10 cellular contexts compared by ENCODE assay signal in genomic region chr5:150208187-150209015, GRCh38. TPM values are rescaled to one million over a fixed set of nuclear protein-coding genes. Genes with fewer than 3 reads are reported as not detected.
A peak's percentile ranks its signal among the peaks of the same experiment; 100 is the strongest.
DNase-seq lines count a peak whose midpoint lies in the region; ATAC-seq and TF ChIP-seq lines count a peak whose summit lies in the region.
"Had no signal": no experiment of that assay in that cellular context is flagged by ENCODE, and none has a peak within 500 bp of the region (broad histone marks: within the 10 kb centered on the region; RNA-seq: fewer than 3 reads in every experiment).

No MANE protein-coding gene starts in this region.

- POLR2A ChIA-PET in activated CD8-positive, alpha-beta T cell treated with anti-CD3 and anti-CD28 coated beads, Interleukin-2, amount 10 ng/mL, durations not matched to agents 7 days and 5 days (lab: Charles Lee), result no interaction called here
- POLR2A ChIA-PET in activated CD8-positive, alpha-beta T cell treated with anti-CD3 and anti-CD28 coated beads for 36 hours (lab: Charles Lee), result no interaction called here

- peaks cover 24% of the 10 kb centered on the region for H3K27me3 Mint-ChIP-seq in activated CD8-positive, alpha-beta T cell treated with anti-CD3 and anti-CD28 coated beads, Interleukin-2, amount 10 ng/mL, durations not matched to agents 7 days and 5 days (ENCODE audit: low read depth)
- peaks cover 3% of the 10 kb centered on the region for H3K27me3 Mint-ChIP-seq in activated CD8-positive, alpha-beta T cell treated with anti-CD3 and anti-CD28 coated beads for 36 hours
- peaks cover 14% of the 10 kb centered on the region for H3K27me3 Mint-ChIP-seq in activated T-helper 17 cell treated with anti-CD3 and anti-CD28 coated beads, Interleukin-2, amount 50 U/mL, for 72 hours
- H3K27me3 Mint-ChIP-seq in glutamatergic neuron (ENCODE audit: unreplicated experiment), result peaks cover 7% of the 10 kb centered on the region

- no peaks in the 10 kb centered on the region for H3K9me3 ChIP-seq in transverse colon

- WGBS in transverse colon (ENCODE audit: low coverage in 1 of 2), 2 donors, result 46 to 59% methylated on average over 8 to 14 of the region's 14 CpGs

- in situ Hi-C loops in transverse colon (cut with MboI; ENCODE audit: low pct_ligation_motif_present in 1 of 4, low pct_unique_long_range_greater_than_20kb in 1 of 4, low sequenced_read_pairs in 3 of 4), result loop anchor here in 1 of 4 donors (25.0 kb wide), 1 partner anchor 371 kb away; no protein-coding TSS in a partner anchor

- intact Hi-C loops in activated CD8-positive, alpha-beta T cell treated with anti-CD3 and anti-CD28 coated beads for 36 hours (cut with micrococcal nuclease), result no loop called here
- intact Hi-C loops in transverse colon (cut with DNase I; ENCODE audit: low total_unique reads), result no loop called here

- TF ChIP-seq EP300 in transverse colon (IDR thresholded peaks at IDR 0.05; ENCODE audit: low read depth), result no peak

- no peaks in the 10 kb centered on the region for H3K9me3 Mint-ChIP-seq in activated CD8-positive, alpha-beta T cell treated with anti-CD3 and anti-CD28 coated beads, Interleukin-2, amount 10 ng/mL, durations not matched to agents 7 days and 5 days (ENCODE audit: insufficient read depth)
- H3K9me3 Mint-ChIP-seq in activated CD8-positive, alpha-beta T cell treated with anti-CD3 and anti-CD28 coated beads for 36 hours, result no peaks in the 10 kb centered on the region
- H3K9me3 Mint-ChIP-seq in activated T-helper 17 cell treated with anti-CD3 and anti-CD28 coated beads, Interleukin-2, amount 50 U/mL, for 72 hours, result no peaks in the 10 kb centered on the region
- peaks cover 3% of the 10 kb centered on the region for H3K9me3 Mint-ChIP-seq in glutamatergic neuron (ENCODE audit: unreplicated experiment)

- no peaks in the 10 kb centered on the region for H3K27me3 ChIP-seq in transverse colon

- peaks cover 10 to 38% (median 34%) of the 10 kb centered on the region in 4 donors for H3K4me1 ChIP-seq in transverse colon

- H3K36me3 ChIP-seq in transverse colon, result no peaks in the 10 kb centered on the region

- DNase-seq in activated CD8-positive, alpha-beta T cell treated with anti-CD3 and anti-CD28 coated beads, Interleukin-2, amount 10 ng/mL, durations not matched to agents 7 days and 5 days, result no peak
- no peak for DNase-seq in activated CD8-positive, alpha-beta T cell treated with anti-CD3 and anti-CD28 coated beads for 36 hours
- DNase-seq in foreskin fibroblast (peak; percentile 51 to 74), transverse colon (no peak), NCI-H526 treated with DMSO at 0.1 percent for 48 hours (lab: John Stamatoyannopoulos, UW) (no peak), glutamatergic neuron (no peak)
- DNase-seq: NCI-H187 treated with DMSO at 0.1 percent for 48 hours, RPMI8226 had no signal

- ATAC-seq in activated CD8-positive, alpha-beta T cell treated with anti-CD3 and anti-CD28 coated beads, Interleukin-2, amount 10 ng/mL, durations not matched to agents 7 days and 5 days, result no peak
- no peak for ATAC-seq in activated CD8-positive, alpha-beta T cell treated with anti-CD3 and anti-CD28 coated beads for 36 hours
- no peak for ATAC-seq in activated T-helper 17 cell treated with anti-CD3 and anti-CD28 coated beads, Interleukin-2, amount 50 U/mL, for 72 hours (replicated peaks)
- ATAC-seq in GM21737 (IDR thresholded peaks at IDR 0.05; ENCODE audit: unreplicated experiment), result no peak

- TF ChIP-seq CTCF in activated CD8-positive, alpha-beta T cell treated with anti-CD3 and anti-CD28 coated beads for 36 hours (IDR thresholded peaks at IDR 0.05), result no peak
- TF ChIP-seq CTCF in foreskin fibroblast (IDR thresholded peaks at IDR 0.05; ENCODE audit: low read depth, low read length), result no peak
- TF ChIP-seq CTCF in transverse colon (IDR thresholded peaks at IDR 0.05), result no peak
- TF ChIP-seq CTCF in glutamatergic neuron (IDR thresholded peaks at IDR 0.05; ENCODE audit: partially characterized antibody, unreplicated experiment), result no peak

- no peak overlapping the region for H3K4me3 ChIP-seq in foreskin fibroblast (ENCODE audit: low read depth in 1 of 2, low read length in 2 of 2)
- H3K4me3 ChIP-seq in transverse colon, result no peak overlapping the region

- peak overlapping the region; percentile 2 for H3K27ac Mint-ChIP-seq in activated CD8-positive, alpha-beta T cell treated with anti-CD3 and anti-CD28 coated beads, Interleukin-2, amount 10 ng/mL, durations not matched to agents 7 days and 5 days
- no peak overlapping the region for H3K27ac Mint-ChIP-seq in activated CD8-positive, alpha-beta T cell treated with anti-CD3 and anti-CD28 coated beads for 36 hours
- H3K27ac Mint-ChIP-seq in activated T-helper 17 cell treated with anti-CD3 and anti-CD28 coated beads, Interleukin-2, amount 50 U/mL, for 72 hours, result no peak overlapping the region
- H3K27ac Mint-ChIP-seq in glutamatergic neuron (ENCODE audit: unreplicated experiment), result no peak overlapping the region

- no peaks in the 10 kb centered on the region for H3K36me3 Mint-ChIP-seq in activated CD8-positive, alpha-beta T cell treated with anti-CD3 and anti-CD28 coated beads, Interleukin-2, amount 10 ng/mL, durations not matched to agents 7 days and 5 days (ENCODE audit: low read depth)
- no peaks in the 10 kb centered on the region for H3K36me3 Mint-ChIP-seq in activated CD8-positive, alpha-beta T cell treated with anti-CD3 and anti-CD28 coated beads for 36 hours (ENCODE audit: low read depth)
- H3K36me3 Mint-ChIP-seq in activated T-helper 17 cell treated with anti-CD3 and anti-CD28 coated beads, Interleukin-2, amount 50 U/mL, for 72 hours (ENCODE audit: low read depth), result no peaks in the 10 kb centered on the region
- H3K36me3 Mint-ChIP-seq in glutamatergic neuron (ENCODE audit: unreplicated experiment), result no peaks in the 10 kb centered on the region

- H3K4me3 Mint-ChIP-seq in activated CD8-positive, alpha-beta T cell treated with anti-CD3 and anti-CD28 coated beads, Interleukin-2, amount 10 ng/mL, durations not matched to agents 7 days and 5 days, result peak overlapping the region; percentile 75
- no peak overlapping the region for H3K4me3 Mint-ChIP-seq in activated CD8-positive, alpha-beta T cell treated with anti-CD3 and anti-CD28 coated beads for 36 hours
- peak overlapping the region; percentile 15 for H3K4me3 Mint-ChIP-seq in activated T-helper 17 cell treated with anti-CD3 and anti-CD28 coated beads, Interleukin-2, amount 50 U/mL, for 72 hours
- no peak overlapping the region for H3K4me3 Mint-ChIP-seq in glutamatergic neuron (ENCODE audit: unreplicated experiment)

- no peak for TF ChIP-seq POLR2A in transverse colon (IDR thresholded peaks at IDR 0.05)

- H3K27ac ChIP-seq in transverse colon, result peak overlapping the region; percentile 49 to 79 (median 68)

- CTCF ChIA-PET in activated CD8-positive, alpha-beta T cell treated with anti-CD3 and anti-CD28 coated beads, Interleukin-2, amount 10 ng/mL, durations not matched to agents 7 days and 5 days (lab: Charles Lee), result interaction anchor here (0.7 to 4.9 kb wide), 6 partner anchors 7 to 143 kb away, joined by 3 to 23 read pairs (median 6); no protein-coding TSS in a partner anchor
- CTCF ChIA-PET in activated CD8-positive, alpha-beta T cell treated with anti-CD3 and anti-CD28 coated beads for 36 hours (lab: Charles Lee), result no interaction called here

- peaks cover 56% of the 10 kb centered on the region for H3K4me1 Mint-ChIP-seq in activated CD8-positive, alpha-beta T cell treated with anti-CD3 and anti-CD28 coated beads, Interleukin-2, amount 10 ng/mL, durations not matched to agents 7 days and 5 days (ENCODE audit: low read depth)
- H3K4me1 Mint-ChIP-seq in activated CD8-positive, alpha-beta T cell treated with anti-CD3 and anti-CD28 coated beads for 36 hours (ENCODE audit: low read depth), result peaks cover 20% of the 10 kb centered on the region
- H3K4me1 Mint-ChIP-seq in activated T-helper 17 cell treated with anti-CD3 and anti-CD28 coated beads, Interleukin-2, amount 50 U/mL, for 72 hours, result no peaks in the 10 kb centered on the region
- H3K4me1 Mint-ChIP-seq in glutamatergic neuron (ENCODE audit: low read depth, unreplicated experiment), result no peaks in the 10 kb centered on the region

RNA-seq across cellular contexts. Expression of gene SLC6A7, which starts 18.5 kb away (rescaled TPM):
- total RNA-seq in activated CD8-positive, alpha-beta T cell treated with anti-CD3 and anti-CD28 coated beads, Interleukin-2, amount 10 ng/mL, durations not matched to agents 7 days and 5 days, result not detected
- not detected for total RNA-seq in activated CD8-positive, alpha-beta T cell treated with anti-CD3 and anti-CD28 coated beads for 36 hours
- total RNA-seq in activated T-helper 17 cell treated with anti-CD3 and anti-CD28 coated beads, Interleukin-2, amount 50 U/mL, for 72 hours, result not detected
- 10 to 100 TPM; 19.5 to 67.7 (median 21.3) TPM for total RNA-seq in transverse colon
- total RNA-seq in glutamatergic neuron (ENCODE audit: unreplicated experiment), result not detected

RNA-seq across cellular contexts. Expression of gene CDX1, which starts 41.8 kb away (rescaled TPM):
- total RNA-seq in activated CD8-positive, alpha-beta T cell treated with anti-CD3 and anti-CD28 coated beads, Interleukin-2, amount 10 ng/mL, durations not matched to agents 7 days and 5 days, result not detected
- total RNA-seq in activated CD8-positive, alpha-beta T cell treated with anti-CD3 and anti-CD28 coated beads for 36 hours, result not detected
- total RNA-seq in activated T-helper 17 cell treated with anti-CD3 and anti-CD28 coated beads, Interleukin-2, amount 50 U/mL, for 72 hours, result not detected
- 100 to 1,000 TPM; 249 to 540 (median 360) TPM for total RNA-seq in transverse colon
- total RNA-seq in glutamatergic neuron (ENCODE audit: unreplicated experiment), result not detected

RNA-seq across cellular contexts. Expression of gene PDGFRB, which starts 52.8 kb away (rescaled TPM):
- total RNA-seq in activated CD8-positive, alpha-beta T cell treated with anti-CD3 and anti-CD28 coated beads, Interleukin-2, amount 10 ng/mL, durations not matched to agents 7 days and 5 days, result 10 to 100 TPM; 47.0 to 49.0 TPM
- under 1 TPM; 0.58 to 0.74 TPM for total RNA-seq in activated CD8-positive, alpha-beta T cell treated with anti-CD3 and anti-CD28 coated beads for 36 hours
- under 1 TPM; 0.26 to 0.76 TPM for total RNA-seq in activated T-helper 17 cell treated with anti-CD3 and anti-CD28 coated beads, Interleukin-2, amount 50 U/mL, for 72 hours
- total RNA-seq in transverse colon (10 to 100 TPM; 20.2 to 56.3 (median 28.3) TPM), glutamatergic neuron (ENCODE audit: unreplicated experiment) (2.9 TPM)

Comparison
In these comparisons a context has a peak if more than half of its experiments do, and no peak if none do; other contexts are left out.
1. H3K4me3 Mint-ChIP-seq: peak in activated CD8-positive, alpha-beta T cell treated with anti-CD3 and anti-CD28 coated beads, Interleukin-2, amount 10 ng/mL, durations not matched to agents 7 days and 5 days (single experiment) and activated T-helper 17 cell treated with anti-CD3 and anti-CD28 coated beads, Interleukin-2, amount 50 U/mL, for 72 hours (single experiment); none in activated CD8-positive, alpha-beta T cell treated with anti-CD3 and anti-CD28 coated beads for 36 hours (single experiment) and glutamatergic neuron (single experiment).
2. DNase-seq: peak in foreskin fibroblast (2 of 2); none in activated CD8-positive, alpha-beta T cell treated with anti-CD3 and anti-CD28 coated beads, Interleukin-2, amount 10 ng/mL, durations not matched to agents 7 days and 5 days (single experiment), activated CD8-positive, alpha-beta T cell treated with anti-CD3 and anti-CD28 coated beads for 36 hours (single experiment), transverse colon (single experiment), NCI-H526 treated with DMSO at 0.1 percent for 48 hours (single experiment) and glutamatergic neuron (single experiment).
3. RNA of gene SLC6A7, which starts 18.5 kb away (total RNA-seq): 19.5 to 67.7 TPM in transverse colon; not detected in activated CD8-positive, alpha-beta T cell treated with anti-CD3 and anti-CD28 coated beads, Interleukin-2, amount 10 ng/mL, durations not matched to agents 7 days and 5 days, not detected in activated CD8-positive, alpha-beta T cell treated with anti-CD3 and anti-CD28 coated beads for 36 hours, not detected in activated T-helper 17 cell treated with anti-CD3 and anti-CD28 coated beads, Interleukin-2, amount 50 U/mL, for 72 hours and not detected in glutamatergic neuron (single experiment); every median in the first group is over 10 times any median in the second.
4. RNA of gene CDX1, which starts 41.8 kb away (total RNA-seq): 249 to 540 TPM in transverse colon; not detected in activated CD8-positive, alpha-beta T cell treated with anti-CD3 and anti-CD28 coated beads, Interleukin-2, amount 10 ng/mL, durations not matched to agents 7 days and 5 days, not detected in activated CD8-positive, alpha-beta T cell treated with anti-CD3 and anti-CD28 coated beads for 36 hours, not detected in activated T-helper 17 cell treated with anti-CD3 and anti-CD28 coated beads, Interleukin-2, amount 50 U/mL, for 72 hours and not detected in glutamatergic neuron (single experiment); every median in the first group is over 100 times any median in the second.